In the genomic region with DNA sequence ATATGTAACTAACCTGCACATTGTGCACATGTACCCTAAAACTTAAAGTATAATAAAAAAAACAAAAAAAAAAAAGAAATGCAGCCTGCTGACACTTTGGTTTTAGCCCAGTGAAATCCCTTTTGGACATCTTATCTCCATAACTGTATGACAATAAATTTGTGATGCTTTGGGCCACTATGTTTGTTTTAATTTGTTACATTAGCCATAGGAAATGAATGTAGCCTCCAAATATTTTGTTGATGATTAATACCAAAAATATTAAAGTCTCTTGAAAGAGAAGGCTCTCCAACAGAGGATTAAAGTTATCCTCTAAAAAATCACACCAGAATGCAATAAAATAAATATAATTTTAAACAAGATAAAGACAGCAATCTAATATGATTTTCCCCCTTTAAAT, we compare ENCODE assay signal across 27 cellular contexts.
DNase-seq lines count a peak whose midpoint lies in the region; ATAC-seq and TF ChIP-seq lines count a peak whose summit lies in the region.
"Had no signal": no experiment of that assay in that cellular context is flagged by ENCODE, and none has a peak within 500 bp of the region (broad histone marks: within the 10 kb centered on the region; RNA-seq: fewer than 3 reads in every experiment).

No MANE protein-coding gene starts in this region.

- H3K27ac ChIP-seq in ACC112 (ENCODE audit: low read depth, low read length) (peak overlapping the region; percentile 49; the same call in 1 of the 2 replicates), GM23248 (no peak overlapping the region), right atrium auricular region (no peak overlapping the region)
- H3K27ac ChIP-seq: body of pancreas, dorsolateral prefrontal cortex, esophagus squamous epithelium, neutrophil, right lobe of liver, spleen, upper lobe of right lung had no signal

- H3F3A ChIP-seq in GM23248 (ENCODE audit: insufficient read depth) = peaks cover 6% of the 10 kb centered on the region; the same call in 1 of the 2 replicates

- H3K9me2 ChIP-seq in GM23248 (ENCODE audit: insufficient read depth) = no peaks in the 10 kb centered on the region

- no peak overlapping the region for H3K4me3 ChIP-seq in ACC112 (ENCODE audit: low read depth, low read length)
- no peak overlapping the region for H3K4me3 ChIP-seq in GM23248
- no peak overlapping the region for H3K4me3 ChIP-seq in adipocyte (ENCODE audit: low read length)
- H3K4me3 ChIP-seq in right atrium auricular region = no peak overlapping the region
- H3K4me3 ChIP-seq: body of pancreas, dorsolateral prefrontal cortex, esophagus squamous epithelium, right lobe of liver, spleen, upper lobe of right lung had no signal

- DNase-seq in GM23248 (peak; percentile 56), adipocyte (ENCODE audit: low read depth) (peak; percentile 25), fibroblast of peridontal ligament (ENCODE audit: extremely low read depth) (peak; percentile 16), right atrium auricular region (ENCODE audit: low spot score) (no peak), NCI-H446 (lab: John Stamatoyannopoulos, UW) (no peak)
- DNase-seq: activated CD4-positive, alpha-beta memory T cell treated with anti-CD3 and anti-CD28 coated beads for 36 hours; activated T-cell treated with anti-CD3 and anti-CD28 coated beads, Interleukin-2, amount 50 U/mL, for 72 hours; body of pancreas; cerebellar nuclear complex; dorsolateral prefrontal cortex; esophagus squamous epithelium; glutamatergic neuron; naive B cell; NCI-H1092; NCI-H1694; NCI-H446 treated with DMSO at 0.1 percent for 48 hours; right lobe of liver; spleen; stimulated activated CD4-positive, alpha-beta T cell treated with anti-CD3 and anti-CD28 coated beads, Interleukin-2, amount 100 ng/mL, for 24 hours; stimulated activated naive CD8-positive, alpha-beta T cell treated with anti-CD3 and anti-CD28 coated beads, Interleukin-15, Interleukin-2, amounts not matched to agents 100 U/mL and 50 U/mL, for 24 hours; T-helper 2 cell; upper lobe of right lung had no signal

- TF ChIP-seq CTCF in right atrium auricular region (IDR thresholded peaks at IDR 0.05) = no peak

- peak overlapping the region; percentile 62 for H3K4me2 ChIP-seq in GM23248 (ENCODE audit: unreplicated experiment)

- H3K36me3 ChIP-seq in ACC112 (ENCODE audit: insufficient read depth, low read length) = no peaks in the 10 kb centered on the region
- H3K36me3 ChIP-seq in GM23248 (ENCODE audit: low read depth) = no peaks in the 10 kb centered on the region
- no peaks in the 10 kb centered on the region for H3K36me3 ChIP-seq in adipocyte (ENCODE audit: control insufficient read depth, insufficient read depth, low read length, severe bottlenecking)
- H3K36me3 ChIP-seq in right atrium auricular region = no peaks in the 10 kb centered on the region
- H3K36me3 ChIP-seq: esophagus squamous epithelium, neutrophil, right lobe of liver, spleen, upper lobe of right lung had no signal

- in situ Hi-C loops in GM23248 (cut with MboI) = no loop called here

- no peaks in the 10 kb centered on the region for H4K20me1 ChIP-seq in GM23248 (ENCODE audit: insufficient read depth)

- H3K9ac ChIP-seq in GM23248 = no peak overlapping the region
- no peak overlapping the region for H3K9ac ChIP-seq in adipocyte (ENCODE audit: low read length)

- H3K79me2 ChIP-seq in ACC112 (ENCODE audit: control insufficient read depth, insufficient read depth, low read length, unreplicated experiment) (no peaks in the 10 kb centered on the region), GM23248 (ENCODE audit: insufficient read depth) (no peaks in the 10 kb centered on the region)

- H2AFZ ChIP-seq in ACC112 (ENCODE audit: low read length, unreplicated experiment) = no peak overlapping the region
- no peak overlapping the region for H2AFZ ChIP-seq in GM23248

- H3K4me1 ChIP-seq in ACC112 (ENCODE audit: control insufficient read depth, insufficient read depth, low read length, unreplicated experiment) = peaks cover 4% of the 10 kb centered on the region
- peaks cover 19% of the 10 kb centered on the region for H3K4me1 ChIP-seq in GM23248 (ENCODE audit: insufficient read depth)
- H3K4me1 ChIP-seq in adipocyte (ENCODE audit: control insufficient read depth, insufficient read depth, low read length) = peaks cover 6% of the 10 kb centered on the region
- no peaks in the 10 kb centered on the region for H3K4me1 ChIP-seq in right atrium auricular region
- H3K4me1 ChIP-seq: body of pancreas, esophagus squamous epithelium, right lobe of liver, spleen, upper lobe of right lung had no signal

- H3K9me3 ChIP-seq in GM23248 (ENCODE audit: low read depth) = no peaks in the 10 kb centered on the region
- no peaks in the 10 kb centered on the region for H3K9me3 ChIP-seq in adipocyte (ENCODE audit: control insufficient read depth, low read length)
- H3K9me3 ChIP-seq in right atrium auricular region = no peaks in the 10 kb centered on the region
- H3K9me3 ChIP-seq: body of pancreas, esophagus squamous epithelium, neutrophil, right lobe of liver, upper lobe of right lung had no signal

- no peak for ATAC-seq in HG03025 (IDR thresholded peaks at IDR 0.05; ENCODE audit: low FRiP score, unreplicated experiment)
- no peak for ATAC-seq in HG02678 (IDR thresholded peaks at IDR 0.05; ENCODE audit: unreplicated experiment)
- ATAC-seq: activated CD4-positive, CD25-positive, alpha-beta regulatory T cell treated with anti-CD3 and anti-CD28 coated beads, Interleukin-2, amount 50 U/mL, for 24 hours; activated T-cell treated with anti-CD3 and anti-CD28 coated beads, Interleukin-2, amount 50 U/mL, for 72 hours; body of pancreas; right lobe of liver; stimulated activated naive CD8-positive, alpha-beta T cell treated with anti-CD3 and anti-CD28 coated beads, Interleukin-15, Interleukin-2, amounts not matched to agents 100 U/mL and 50 U/mL, for 24 hours; upper lobe of right lung had no signal

- H3K27me3 ChIP-seq in ACC112 (ENCODE audit: insufficient read depth, low read length) (no peaks in the 10 kb centered on the region), GM23248 (replicated peaks; ENCODE audit: insufficient read depth) (no peaks in the 10 kb centered on the region), adipocyte (replicated peaks; ENCODE audit: control insufficient read depth, insufficient read depth, low read length) (no peaks in the 10 kb centered on the region), right atrium auricular region (no peaks in the 10 kb centered on the region)
- H3K27me3 ChIP-seq: body of pancreas, dorsolateral prefrontal cortex, esophagus squamous epithelium, neutrophil, right lobe of liver, spleen, upper lobe of right lung had no signal

Comparison
In these comparisons a context has a peak if more than half of its experiments do, and no peak if none do; other contexts are left out.
1. DNase-seq: peak in GM23248 (single experiment), adipocyte (single experiment) and fibroblast of peridontal ligament (single experiment); none in right atrium auricular region (single experiment) and NCI-H446 (0 of 2).